Comparison of ENCODE assay signal across 22 cellular contexts in the genomic region with DNA sequence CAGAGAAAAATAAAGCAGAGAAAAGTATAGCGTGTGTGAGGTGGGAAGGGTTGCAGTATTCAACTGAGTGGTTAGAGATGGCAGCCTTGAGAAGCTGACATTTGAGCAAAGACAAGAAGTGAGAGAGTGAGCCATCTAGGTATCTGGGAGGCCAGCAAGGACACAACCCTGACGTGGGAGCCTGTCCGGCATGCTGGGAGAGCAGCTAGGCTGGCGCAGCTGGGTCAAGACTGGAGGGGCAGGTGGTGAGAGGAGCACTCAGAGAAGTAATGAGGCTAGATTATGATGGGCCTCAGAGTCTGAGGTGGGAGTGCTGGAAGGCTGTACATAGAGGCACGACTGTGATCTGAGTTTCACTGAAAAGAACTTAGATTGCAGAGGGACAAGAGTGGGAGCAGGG. TPM values are rescaled to one million over a fixed set of nuclear protein-coding genes. Genes with fewer than 3 reads are reported as not detected.
DNase-seq lines count a peak whose midpoint lies in the region; ATAC-seq and TF ChIP-seq lines count a peak whose summit lies in the region.
"Had no signal": no experiment of that assay in that cellular context is flagged by ENCODE, and none has a peak within 500 bp of the region (broad histone marks: within the 10 kb centered on the region; RNA-seq: fewer than 3 reads in every experiment).

No MANE protein-coding gene starts in this region.

- peaks cover 96% of the 10 kb centered on the region for H3K36me3 ChIP-seq in RWPE2 (ENCODE audit: low read depth)

- H3K9me3 ChIP-seq in RWPE2 (ENCODE audit: severe bottlenecking): no peaks in the 10 kb centered on the region
- H3K9me3 ChIP-seq: Peyer's patch, upper lobe of left lung had no signal

- ATAC-seq in activated CD8-positive, alpha-beta T cell treated with anti-CD3 and anti-CD28 coated beads for 36 hours: no peak
- ATAC-seq in activated CD8-positive, alpha-beta T cell treated with anti-CD3 and anti-CD28 coated beads, Interleukin-2, amount 10 ng/mL, durations not matched to agents 7 days and 5 days: no peak
- ATAC-seq in RWPE2 (ENCODE audit: low read depth) (peak; percentile 15; the same call in 1 of the 3 replicates), HG02981 (IDR thresholded peaks at IDR 0.05; ENCODE audit: unreplicated experiment) (no peak)
- no peak for ATAC-seq in central memory CD8-positive, alpha-beta T cell (replicated peaks; ENCODE audit: extremely low read depth, poor library complexity, severe bottlenecking)
- ATAC-seq: sciatic nerve had no signal

- H3K4me3 ChIP-seq in RWPE2 (ENCODE audit: severe bottlenecking): no peak overlapping the region
- H3K4me3 ChIP-seq: Peyer's patch, upper lobe of left lung had no signal

- H3K27ac Mint-ChIP-seq in activated CD8-positive, alpha-beta T cell treated with anti-CD3 and anti-CD28 coated beads for 36 hours: peak overlapping the region; percentile 61
- no peak overlapping the region for H3K27ac Mint-ChIP-seq in activated CD8-positive, alpha-beta T cell treated with anti-CD3 and anti-CD28 coated beads, Interleukin-2, amount 10 ng/mL, durations not matched to agents 7 days and 5 days
- peak overlapping the region; percentile 5 for H3K27ac Mint-ChIP-seq in central memory CD8-positive, alpha-beta T cell (ENCODE audit: low read depth)
- H3K27ac Mint-ChIP-seq in progenitor cell of endocrine pancreas: peak overlapping the region; percentile 81
- H3K27ac Mint-ChIP-seq: nephron had no signal

- CTCF ChIA-PET in activated CD8-positive, alpha-beta T cell treated with anti-CD3 and anti-CD28 coated beads for 36 hours (lab: Charles Lee): interaction anchor here (1.1 kb wide), 1 partner anchor 122 kb away, joined by 3 read pairs; no protein-coding TSS in a partner anchor
- CTCF ChIA-PET in activated CD8-positive, alpha-beta T cell treated with anti-CD3 and anti-CD28 coated beads, Interleukin-2, amount 10 ng/mL, durations not matched to agents 7 days and 5 days (lab: Charles Lee): interaction anchor here (1.9 kb wide), 1 partner anchor 122 kb away, joined by 6 read pairs; no protein-coding TSS in a partner anchor

- no peak for DNase-seq in activated CD8-positive, alpha-beta T cell treated with anti-CD3 and anti-CD28 coated beads for 36 hours
- no peak for DNase-seq in activated CD8-positive, alpha-beta T cell treated with anti-CD3 and anti-CD28 coated beads, Interleukin-2, amount 10 ng/mL, durations not matched to agents 7 days and 5 days
- DNase-seq in RWPE2 (ENCODE audit: low spot score): peak; percentile 68
- no peak for DNase-seq in central memory CD8-positive, alpha-beta T cell (ENCODE audit: low spot score in 2 of 2)
- DNase-seq in progenitor cell of endocrine pancreas (ENCODE audit: low spot score, unreplicated experiment): no peak
- no peak for DNase-seq in HuH-7 (ENCODE audit: low spot score)
- DNase-seq in SIG-M5 treated with dmso at 0.1 percent for 504 hours (lab: John Stamatoyannopoulos, UW; ENCODE audit: unreplicated experiment): no peak
- DNase-seq: activated CD4-positive, alpha-beta T cell treated with anti-CD3 and anti-CD28 coated beads for 48 hours; activated gamma-delta T cell; aorta; dermis blood vessel endothelial cell; DND-41; islet precursor cell; midbrain; NCI-H1048; NCI-H1694 treated with DMSO at 0.1 percent for 48 hours; NCI-H524 treated with DMSO at 0.1 percent for 48 hours; Peyer's patch had no signal

- POLR2A ChIA-PET in activated CD8-positive, alpha-beta T cell treated with anti-CD3 and anti-CD28 coated beads for 36 hours (lab: Charles Lee): interaction anchor here (0.7 to 1.1 kb wide), 2 partner anchors 9 to 13 kb away, joined by 3 read pairs; no protein-coding TSS in a partner anchor
- POLR2A ChIA-PET in activated CD8-positive, alpha-beta T cell treated with anti-CD3 and anti-CD28 coated beads, Interleukin-2, amount 10 ng/mL, durations not matched to agents 7 days and 5 days (lab: Charles Lee): no interaction called here

- no peak overlapping the region for H3K4me3 Mint-ChIP-seq in activated CD8-positive, alpha-beta T cell treated with anti-CD3 and anti-CD28 coated beads for 36 hours
- no peak overlapping the region for H3K4me3 Mint-ChIP-seq in activated CD8-positive, alpha-beta T cell treated with anti-CD3 and anti-CD28 coated beads, Interleukin-2, amount 10 ng/mL, durations not matched to agents 7 days and 5 days
- no peak overlapping the region for H3K4me3 Mint-ChIP-seq in central memory CD8-positive, alpha-beta T cell
- H3K4me3 Mint-ChIP-seq in progenitor cell of endocrine pancreas (ENCODE audit: low read depth): no peak overlapping the region
- H3K4me3 Mint-ChIP-seq: nephron had no signal

- no peaks in the 10 kb centered on the region for H3K27me3 Mint-ChIP-seq in activated CD8-positive, alpha-beta T cell treated with anti-CD3 and anti-CD28 coated beads for 36 hours
- H3K27me3 Mint-ChIP-seq in activated CD8-positive, alpha-beta T cell treated with anti-CD3 and anti-CD28 coated beads, Interleukin-2, amount 10 ng/mL, durations not matched to agents 7 days and 5 days (ENCODE audit: low read depth): no peaks in the 10 kb centered on the region
- H3K27me3 Mint-ChIP-seq in central memory CD8-positive, alpha-beta T cell: no peaks in the 10 kb centered on the region
- H3K27me3 Mint-ChIP-seq in progenitor cell of endocrine pancreas: no peaks in the 10 kb centered on the region

- H3K4me1 Mint-ChIP-seq in activated CD8-positive, alpha-beta T cell treated with anti-CD3 and anti-CD28 coated beads for 36 hours (ENCODE audit: low read depth): peaks cover 25% of the 10 kb centered on the region
- H3K4me1 Mint-ChIP-seq in activated CD8-positive, alpha-beta T cell treated with anti-CD3 and anti-CD28 coated beads, Interleukin-2, amount 10 ng/mL, durations not matched to agents 7 days and 5 days (ENCODE audit: low read depth): peaks cover 18% of the 10 kb centered on the region
- H3K4me1 Mint-ChIP-seq in central memory CD8-positive, alpha-beta T cell: peaks cover 27% of the 10 kb centered on the region
- no peaks in the 10 kb centered on the region for H3K4me1 Mint-ChIP-seq in progenitor cell of endocrine pancreas (ENCODE audit: low read depth)
- H3K4me1 Mint-ChIP-seq: nephron had no signal

- H3K36me3 Mint-ChIP-seq in activated CD8-positive, alpha-beta T cell treated with anti-CD3 and anti-CD28 coated beads for 36 hours (ENCODE audit: low read depth): peaks cover 52% of the 10 kb centered on the region
- H3K36me3 Mint-ChIP-seq in activated CD8-positive, alpha-beta T cell treated with anti-CD3 and anti-CD28 coated beads, Interleukin-2, amount 10 ng/mL, durations not matched to agents 7 days and 5 days (ENCODE audit: low read depth): peaks cover 53% of the 10 kb centered on the region
- peaks cover 48% of the 10 kb centered on the region for H3K36me3 Mint-ChIP-seq in central memory CD8-positive, alpha-beta T cell (ENCODE audit: insufficient read depth)
- H3K36me3 Mint-ChIP-seq in progenitor cell of endocrine pancreas (ENCODE audit: insufficient read depth): peaks cover 15% of the 10 kb centered on the region

- no peaks in the 10 kb centered on the region for H3K9me3 Mint-ChIP-seq in activated CD8-positive, alpha-beta T cell treated with anti-CD3 and anti-CD28 coated beads for 36 hours
- H3K9me3 Mint-ChIP-seq in activated CD8-positive, alpha-beta T cell treated with anti-CD3 and anti-CD28 coated beads, Interleukin-2, amount 10 ng/mL, durations not matched to agents 7 days and 5 days (ENCODE audit: insufficient read depth): no peaks in the 10 kb centered on the region
- H3K9me3 Mint-ChIP-seq in central memory CD8-positive, alpha-beta T cell: no peaks in the 10 kb centered on the region
- H3K9me3 Mint-ChIP-seq in progenitor cell of endocrine pancreas (ENCODE audit: low read depth): no peaks in the 10 kb centered on the region
- H3K9me3 Mint-ChIP-seq: nephron had no signal

- no peak overlapping the region for H3K27ac ChIP-seq in RWPE2 (ENCODE audit: poor library complexity, severe bottlenecking)
- H3K27ac ChIP-seq: Peyer's patch, upper lobe of left lung had no signal

- no peak for TF ChIP-seq CTCF in activated CD8-positive, alpha-beta T cell treated with anti-CD3 and anti-CD28 coated beads for 36 hours (IDR thresholded peaks at IDR 0.05)
- TF ChIP-seq CTCF in RWPE2 (IDR thresholded peaks at IDR 0.05; ENCODE audit: poor library complexity, severe bottlenecking) (no peak), progenitor cell of endocrine pancreas (IDR thresholded peaks at IDR 0.05; ENCODE audit: unreplicated experiment) (no peak)

- H3K4me1 ChIP-seq in RWPE2 (ENCODE audit: insufficient read depth, poor library complexity, severe bottlenecking): no peaks in the 10 kb centered on the region
- H3K4me1 ChIP-seq: Peyer's patch had no signal

- intact Hi-C loops in activated CD8-positive, alpha-beta T cell treated with anti-CD3 and anti-CD28 coated beads for 36 hours (cut with micrococcal nuclease): no loop called here

- no peaks in the 10 kb centered on the region for H3K27me3 ChIP-seq in RWPE2 (ENCODE audit: insufficient read depth, poor library complexity, severe bottlenecking)
- H3K27me3 ChIP-seq: Peyer's patch, upper lobe of left lung had no signal

RNA-seq across cellular contexts. Expression of a gene that starts 12.9 kb away (rescaled TPM):
- total RNA-seq in activated CD8-positive, alpha-beta T cell treated with anti-CD3 and anti-CD28 coated beads for 36 hours: 10 to 100 TPM; 15.2 to 19.5 TPM
- total RNA-seq in activated CD8-positive, alpha-beta T cell treated with anti-CD3 and anti-CD28 coated beads, Interleukin-2, amount 10 ng/mL, durations not matched to agents 7 days and 5 days: 10 to 100 TPM; 18.0 to 18.4 TPM
- 23.8 and 25.2 TPM in 2 replicates for total RNA-seq in progenitor cell of endocrine pancreas

RNA-seq across cellular contexts. Expression of a gene that starts 33.3 kb away (rescaled TPM):
- total RNA-seq in activated CD8-positive, alpha-beta T cell treated with anti-CD3 and anti-CD28 coated beads for 36 hours: 10 to 100 TPM; 43.1 to 44.6 TPM
- total RNA-seq in activated CD8-positive, alpha-beta T cell treated with anti-CD3 and anti-CD28 coated beads, Interleukin-2, amount 10 ng/mL, durations not matched to agents 7 days and 5 days: 10 to 100 TPM; 56.3 to 57.8 TPM
- total RNA-seq in progenitor cell of endocrine pancreas: 36.8 and 41.5 TPM in 2 replicates
